Comparison of ENCODE assay signal across 9 cellular contexts in the genomic region with DNA sequence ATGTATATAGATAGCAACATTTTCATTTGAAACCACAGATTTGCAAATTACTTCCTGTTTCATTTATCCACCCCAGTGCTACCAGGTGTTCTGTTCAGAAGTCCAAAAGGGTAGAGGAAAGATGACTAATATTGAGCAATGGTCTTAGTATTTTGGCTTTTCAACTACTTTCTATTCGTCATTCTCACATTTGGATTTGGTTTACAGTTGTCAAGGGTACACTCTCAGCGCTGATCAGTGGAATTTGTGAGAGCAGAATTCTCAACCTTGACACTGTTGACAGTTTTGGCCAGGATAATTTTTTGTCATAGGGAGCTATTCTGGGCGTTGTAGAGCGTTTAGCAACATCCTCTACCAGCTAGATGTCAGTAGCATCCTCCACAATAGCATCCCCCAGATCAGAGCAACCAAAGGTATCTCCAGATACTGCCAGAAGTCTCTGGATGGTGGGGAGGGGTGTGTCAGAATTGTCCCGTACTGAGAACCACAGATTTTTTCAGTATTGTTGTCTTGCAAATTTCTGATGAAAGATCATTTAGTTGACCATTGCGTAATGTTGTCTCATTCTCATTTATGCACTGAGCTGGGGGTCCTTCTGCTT. TPM values are rescaled to one million over a fixed set of nuclear protein-coding genes. Genes with fewer than 3 reads are reported as not detected.
DNase-seq lines count a peak whose midpoint lies in the region; ATAC-seq lines count a peak whose summit lies in the region.
"Had no signal": no experiment of that assay in that cellular context is flagged by ENCODE, and none has a peak within 500 bp of the region (broad histone marks: within the 10 kb centered on the region; RNA-seq: fewer than 3 reads in every experiment).

No MANE protein-coding gene starts in this region.

- H3K9me3 Mint-ChIP-seq in activated T-cell treated with anti-CD3 and anti-CD28 coated beads, Interleukin-2, amount 50 U/mL, for 72 hours = no peaks in the 10 kb centered on the region
- no peaks in the 10 kb centered on the region for H3K9me3 Mint-ChIP-seq in stimulated activated effector memory CD8-positive, alpha-beta T cell treated with anti-CD3 and anti-CD28 coated beads, Interleukin-12 subunit alpha, Interleukin-12 subunit beta, amount 100 ng/mL, for 72 hours

- peak overlapping the region; percentile 7 to 27 for H3K4me3 Mint-ChIP-seq in activated T-cell treated with anti-CD3 and anti-CD28 coated beads, Interleukin-2, amount 50 U/mL, for 72 hours
- no peak overlapping the region for H3K4me3 Mint-ChIP-seq in stimulated activated effector memory CD8-positive, alpha-beta T cell treated with anti-CD3 and anti-CD28 coated beads, Interleukin-12 subunit alpha, Interleukin-12 subunit beta, amount 100 ng/mL, for 72 hours

- no peaks in the 10 kb centered on the region for H3K27me3 ChIP-seq in BLaER1
- H3K27me3 ChIP-seq: cardiac muscle cell had no signal

- H4K20me1 ChIP-seq in BLaER1 = peaks cover 85% of the 10 kb centered on the region

- peaks cover 44% of the 10 kb centered on the region for H3K4me1 Mint-ChIP-seq in activated T-cell treated with anti-CD3 and anti-CD28 coated beads, Interleukin-2, amount 50 U/mL, for 72 hours (ENCODE audit: low read depth)
- peaks cover 42% of the 10 kb centered on the region for H3K4me1 Mint-ChIP-seq in stimulated activated effector memory CD8-positive, alpha-beta T cell treated with anti-CD3 and anti-CD28 coated beads, Interleukin-12 subunit alpha, Interleukin-12 subunit beta, amount 100 ng/mL, for 72 hours

- peak overlapping the region; percentile 52; the same call in 1 of the 2 replicates for H3K27ac ChIP-seq in BLaER1
- H3K27ac ChIP-seq: cardiac muscle cell had no signal

- peak overlapping the region; percentile 7 for H3K27ac Mint-ChIP-seq in activated T-cell treated with anti-CD3 and anti-CD28 coated beads, Interleukin-2, amount 50 U/mL, for 72 hours
- peak overlapping the region; percentile 74 for H3K27ac Mint-ChIP-seq in stimulated activated effector memory CD8-positive, alpha-beta T cell treated with anti-CD3 and anti-CD28 coated beads, Interleukin-12 subunit alpha, Interleukin-12 subunit beta, amount 100 ng/mL, for 72 hours

- peak overlapping the region; percentile 93; the same call in 1 of the 2 replicates for H3K4me3 ChIP-seq in BLaER1
- H3K4me3 ChIP-seq: cardiac muscle cell had no signal

- H3K27me3 Mint-ChIP-seq in activated T-cell treated with anti-CD3 and anti-CD28 coated beads, Interleukin-2, amount 50 U/mL, for 72 hours (ENCODE audit: low read depth) = no peaks in the 10 kb centered on the region

- peak; percentile 7 to 16 for DNase-seq in activated T-cell treated with anti-CD3 and anti-CD28 coated beads, Interleukin-2, amount 50 U/mL, for 72 hours
- peak in 1 of 2 donors; percentile 57 for DNase-seq in stimulated activated effector memory CD8-positive, alpha-beta T cell treated with anti-CD3 and anti-CD28 coated beads, Interleukin-12 subunit alpha, Interleukin-12 subunit beta, amount 100 ng/mL, for 72 hours (ENCODE audit: low spot score in 2 of 2)
- DNase-seq in middle frontal gyrus (ENCODE audit: extremely low spot score, low spot score) (no peak), cerebellar cortex (ENCODE audit: low spot score) (no peak), H4 (ENCODE audit: low spot score) (no peak)

- ATAC-seq in GM19351 (IDR thresholded peaks at IDR 0.05; ENCODE audit: unreplicated experiment) (peak; percentile 72), HG03342 (IDR thresholded peaks at IDR 0.05; ENCODE audit: unreplicated experiment) (peak; percentile 73)
- ATAC-seq in activated T-cell treated with anti-CD3 and anti-CD28 coated beads, Interleukin-2, amount 50 U/mL, for 72 hours (replicated peaks in 1 of 2) = peak; percentile 36 to 47
- peak; percentile 59 for ATAC-seq in stimulated activated effector memory CD8-positive, alpha-beta T cell treated with anti-CD3 and anti-CD28 coated beads, Interleukin-12 subunit alpha, Interleukin-12 subunit beta, amount 100 ng/mL, for 72 hours

- peaks cover 55% of the 10 kb centered on the region for H3K36me3 ChIP-seq in BLaER1
- H3K36me3 ChIP-seq: cardiac muscle cell had no signal

- peak overlapping the region; percentile 99 for H3K4me2 ChIP-seq in BLaER1

- H3K36me3 Mint-ChIP-seq in activated T-cell treated with anti-CD3 and anti-CD28 coated beads, Interleukin-2, amount 50 U/mL, for 72 hours (ENCODE audit: insufficient read depth in 2 of 2) = peaks cover 9 to 16% of the 10 kb centered on the region in 2 donors
- H3K36me3 Mint-ChIP-seq in stimulated activated effector memory CD8-positive, alpha-beta T cell treated with anti-CD3 and anti-CD28 coated beads, Interleukin-12 subunit alpha, Interleukin-12 subunit beta, amount 100 ng/mL, for 72 hours = peaks cover 92% of the 10 kb centered on the region

- H3K9me3 ChIP-seq in BLaER1 = no peaks in the 10 kb centered on the region

- H3K9ac ChIP-seq in BLaER1 = no peak overlapping the region

- H3K4me1 ChIP-seq in BLaER1 = peaks cover 53% of the 10 kb centered on the region

RNA-seq across cellular contexts. Expression of a gene that starts 4.2 kb away (rescaled TPM):
- 10 to 100 TPM; 66.6 to 84.3 TPM for total RNA-seq in activated T-cell treated with anti-CD3 and anti-CD28 coated beads, Interleukin-2, amount 50 U/mL, for 72 hours
- 39.3 and 58.0 TPM in 2 replicates for total RNA-seq in H4 (2014; rRNA removed; shearing (Covaris generic))

RNA-seq across cellular contexts. Expression of a gene that starts 33.4 kb away (rescaled TPM):
- 100 to 1,000 TPM; 183 to 205 TPM for total RNA-seq in activated T-cell treated with anti-CD3 and anti-CD28 coated beads, Interleukin-2, amount 50 U/mL, for 72 hours
- total RNA-seq in H4 (2014; rRNA removed; shearing (Covaris generic)) = 181 and 213 TPM in 2 replicates

Comparison
In these comparisons a context has a peak if more than half of its experiments do, and no peak if none do; other contexts are left out.
1. DNase-seq: peak in activated T-cell treated with anti-CD3 and anti-CD28 coated beads, Interleukin-2, amount 50 U/mL, for 72 hours (2 of 2); none in middle frontal gyrus (single experiment), cerebellar cortex (single experiment) and H4 (single experiment).
2. Peak in every context shown above with its lines, with median percentiles within 50 percentile points of each other: ATAC-seq.